11 cellular contexts compared by ENCODE assay signal in genomic region chr16:29158031-29158430, GRCh38.
DNase-seq lines count a peak whose midpoint lies in the region; ATAC-seq and TF ChIP-seq lines count a peak whose summit lies in the region.
"Had no signal": no experiment of that assay in that cellular context is flagged by ENCODE, and none has a peak within 500 bp of the region (broad histone marks: within the 10 kb centered on the region; RNA-seq: fewer than 3 reads in every experiment).

No MANE protein-coding gene starts in this region.

- H3K36me3 Mint-ChIP-seq in activated naive CD4-positive, alpha-beta T cell treated with anti-CD3 and anti-CD28 coated beads, Interleukin-2, amount 10 ng/mL, durations not matched to agents 7 days and 5 days = peaks cover 30% of the 10 kb centered on the region
- H3K36me3 Mint-ChIP-seq in effector memory CD8-positive, alpha-beta T cell (ENCODE audit: insufficient read depth) = peaks cover 4% of the 10 kb centered on the region
- H3K36me3 Mint-ChIP-seq in naive thymus-derived CD4-positive, alpha-beta T cell = peaks cover 3 to 17% (median 6%) of the 10 kb centered on the region in 5 donors

- H3K36me3 ChIP-seq in naive thymus-derived CD4-positive, alpha-beta T cell (ENCODE audit: control insufficient read depth in 2 of 3, insufficient read depth in 3 of 3, low read length in 3 of 3) = no peaks in the 10 kb centered on the region
- no peaks in the 10 kb centered on the region for H3K36me3 ChIP-seq in upper lobe of left lung

- DNase-seq in activated naive CD4-positive, alpha-beta T cell treated with anti-CD3 and anti-CD28 coated beads, Interleukin-2, amount 10 ng/mL, durations not matched to agents 7 days and 5 days = no peak
- DNase-seq in activated naive CD4-positive, alpha-beta T cell treated with Interleukin-2 at 50 U/mL for 16 hours = no peak
- no peak for DNase-seq in effector memory CD8-positive, alpha-beta T cell
- no peak for DNase-seq in naive thymus-derived CD4-positive, alpha-beta T cell
- DNase-seq in upper lobe of left lung (peak in 1 of 2 donors; percentile 47), NCI-H510A treated with DMSO at 0.1 percent for 48 hours (lab: John Stamatoyannopoulos, UW) (no peak), DMS79 (lab: John Stamatoyannopoulos, UW) (no peak)
- DNase-seq: activated T-cell treated with anti-CD3 and anti-CD28 coated beads, Interleukin-2, amount 50 U/mL, for 72 hours had no signal

- no peaks in the 10 kb centered on the region for H3K9me3 Mint-ChIP-seq in activated naive CD4-positive, alpha-beta T cell treated with anti-CD3 and anti-CD28 coated beads, Interleukin-2, amount 10 ng/mL, durations not matched to agents 7 days and 5 days
- no peaks in the 10 kb centered on the region for H3K9me3 Mint-ChIP-seq in effector memory CD8-positive, alpha-beta T cell
- no peaks in the 10 kb centered on the region for H3K9me3 Mint-ChIP-seq in naive thymus-derived CD4-positive, alpha-beta T cell
- H3K9me3 Mint-ChIP-seq: activated T-cell treated with anti-CD3 and anti-CD28 coated beads, Interleukin-2, amount 50 U/mL, for 72 hours; IgD-negative memory B cell had no signal

- POLR2A ChIA-PET in naive thymus-derived CD4-positive, alpha-beta T cell (lab: Charles Lee) = no interaction called here

- H3K4me1 ChIP-seq in naive thymus-derived CD4-positive, alpha-beta T cell (ENCODE audit: control insufficient read depth in 2 of 2, insufficient read depth in 2 of 2, low read length in 2 of 2) = peaks cover 0 to 30% of the 10 kb centered on the region in 2 donors
- H3K4me1 ChIP-seq in upper lobe of left lung = peaks cover 0 to 18% (median 8%) of the 10 kb centered on the region in 4 donors

- H3K27ac ChIP-seq in naive thymus-derived CD4-positive, alpha-beta T cell (ENCODE audit: low read depth, low read length) = peak overlapping the region; percentile 70
- H3K27ac ChIP-seq in upper lobe of left lung = peak overlapping the region; percentile 81 to 87 (median 83)

- TF ChIP-seq POLR2A in upper lobe of left lung (IDR thresholded peaks at IDR 0.05) = no peak

- peaks cover 51% of the 10 kb centered on the region for H3K4me1 Mint-ChIP-seq in activated naive CD4-positive, alpha-beta T cell treated with anti-CD3 and anti-CD28 coated beads, Interleukin-2, amount 10 ng/mL, durations not matched to agents 7 days and 5 days
- H3K4me1 Mint-ChIP-seq in effector memory CD8-positive, alpha-beta T cell (ENCODE audit: low read depth in 2 of 2) = peaks cover 3 to 9% of the 10 kb centered on the region in 2 donors
- H3K4me1 Mint-ChIP-seq in naive thymus-derived CD4-positive, alpha-beta T cell = peaks cover 22 to 51% (median 36%) of the 10 kb centered on the region in 7 donors
- H3K4me1 Mint-ChIP-seq: IgD-negative memory B cell had no signal

- TF ChIP-seq CTCF in upper lobe of left lung (IDR thresholded peaks at IDR 0.05) = no peak

- 84 to 89% methylated on average over 13 of the region's 13 CpGs for WGBS in upper lobe of left lung, 2 donors

- peak overlapping the region; percentile 89 for H3K27ac Mint-ChIP-seq in activated naive CD4-positive, alpha-beta T cell treated with anti-CD3 and anti-CD28 coated beads, Interleukin-2, amount 10 ng/mL, durations not matched to agents 7 days and 5 days
- H3K27ac Mint-ChIP-seq in effector memory CD8-positive, alpha-beta T cell = peak overlapping the region; percentile 19 to 53
- H3K27ac Mint-ChIP-seq in naive thymus-derived CD4-positive, alpha-beta T cell = peak overlapping the region; percentile 64 to 100 (median 94)

- TF ChIP-seq EP300 in upper lobe of left lung (IDR thresholded peaks at IDR 0.05) = no peak

- intact Hi-C loops in naive thymus-derived CD4-positive, alpha-beta T cell (cut with micrococcal nuclease) = no loop called here

- no peak overlapping the region for H3K4me3 ChIP-seq in naive thymus-derived CD4-positive, alpha-beta T cell (ENCODE audit: low read length)
- no peak overlapping the region for H3K4me3 ChIP-seq in upper lobe of left lung
- H3K4me3 ChIP-seq: mucosa of descending colon had no signal

- no peaks in the 10 kb centered on the region for H3K9me3 ChIP-seq in naive thymus-derived CD4-positive, alpha-beta T cell (ENCODE audit: control insufficient read depth in 2 of 3, low read length in 3 of 3)
- no peaks in the 10 kb centered on the region for H3K9me3 ChIP-seq in upper lobe of left lung
- H3K9me3 ChIP-seq: mucosa of descending colon had no signal

- no peaks in the 10 kb centered on the region for H3K27me3 ChIP-seq in naive thymus-derived CD4-positive, alpha-beta T cell (ENCODE audit: control insufficient read depth in 2 of 2, insufficient read depth in 2 of 2, low read length in 2 of 2)
- no peaks in the 10 kb centered on the region for H3K27me3 ChIP-seq in upper lobe of left lung

- no peak for ATAC-seq in effector memory CD8-positive, alpha-beta T cell (replicated peaks)
- ATAC-seq in naive thymus-derived CD4-positive, alpha-beta T cell = no peak
- ATAC-seq in upper lobe of left lung (ENCODE audit: low FRiP score in 2 of 2) = no peak
- no peak for ATAC-seq in GM18873 (IDR thresholded peaks at IDR 0.05; ENCODE audit: low FRiP score, unreplicated experiment)
- ATAC-seq: activated T-cell treated with anti-CD3 and anti-CD28 coated beads, Interleukin-2, amount 50 U/mL, for 72 hours had no signal

- CTCF ChIA-PET in activated naive CD4-positive, alpha-beta T cell treated with anti-CD3 and anti-CD28 coated beads, Interleukin-2, amount 10 ng/mL, durations not matched to agents 7 days and 5 days (lab: Charles Lee) = no interaction called here
- CTCF ChIA-PET in naive thymus-derived CD4-positive, alpha-beta T cell (lab: Charles Lee) = no interaction called here

- no peak overlapping the region for H3K4me3 Mint-ChIP-seq in activated naive CD4-positive, alpha-beta T cell treated with anti-CD3 and anti-CD28 coated beads, Interleukin-2, amount 10 ng/mL, durations not matched to agents 7 days and 5 days
- H3K4me3 Mint-ChIP-seq in effector memory CD8-positive, alpha-beta T cell = no peak overlapping the region
- peak overlapping the region in 2 of 10 donors; percentile 11 to 75 for H3K4me3 Mint-ChIP-seq in naive thymus-derived CD4-positive, alpha-beta T cell
- H3K4me3 Mint-ChIP-seq: activated T-cell treated with anti-CD3 and anti-CD28 coated beads, Interleukin-2, amount 50 U/mL, for 72 hours; IgD-negative memory B cell had no signal

- H3K27me3 Mint-ChIP-seq in activated naive CD4-positive, alpha-beta T cell treated with anti-CD3 and anti-CD28 coated beads, Interleukin-2, amount 10 ng/mL, durations not matched to agents 7 days and 5 days = no peaks in the 10 kb centered on the region
- H3K27me3 Mint-ChIP-seq in effector memory CD8-positive, alpha-beta T cell = no peaks in the 10 kb centered on the region
- no peaks in the 10 kb centered on the region for H3K27me3 Mint-ChIP-seq in naive thymus-derived CD4-positive, alpha-beta T cell
- H3K27me3 Mint-ChIP-seq: IgD-negative memory B cell had no signal

Comparison
In these comparisons a context has a peak if more than half of its experiments do, and no peak if none do; other contexts are left out.
1. H3K27ac Mint-ChIP-seq: peak in every context shown above with its lines; median percentile 94 in naive thymus-derived CD4-positive, alpha-beta T cell; 89 in activated naive CD4-positive, alpha-beta T cell treated with anti-CD3 and anti-CD28 coated beads, Interleukin-2, amount 10 ng/mL, durations not matched to agents 7 days and 5 days; 36 in effector memory CD8-positive, alpha-beta T cell.